Comparison of ENCODE assay signal across 15 cellular contexts in genomic region chr9:79632060-79632459, GRCh38.
"Had no signal": no experiment of that assay in that cellular context is flagged by ENCODE, and none has a peak within 500 bp of the region (broad histone marks: within the 10 kb centered on the region; RNA-seq: fewer than 3 reads in every experiment).

No MANE protein-coding gene starts in this region.

- H3K27ac Mint-ChIP-seq: activated B cell treated with CpG ODN at 0.5 μM for 24 hours, endodermal cell, naive B cell, T-cell had no signal

- FAIRE-seq: urothelium cell line had no signal

- H3K4me3 ChIP-seq: body of pancreas, hepatocyte, sigmoid colon, SJSA1, stomach, thoracic aorta had no signal

- DNase-seq: activated B cell treated with CpG ODN at 0.5 μM for 24 hours; activated CD4-positive, alpha-beta T cell treated with anti-CD3 and anti-CD28 coated beads, Interleukin-2, amount 50 U/mL, for 4 hours; activated gamma-delta T cell; activated T-cell treated with anti-CD3 and anti-CD28 coated beads, Interleukin-2, amount 50 U/mL, for 4 hours; body of pancreas; endodermal cell; naive B cell; sigmoid colon; stimulated activated CD4-positive, alpha-beta T cell treated with anti-CD3 and anti-CD28 coated beads, Interleukin-2, amount 100 ng/mL, for 48 hours; stomach; T-cell had no signal

- H3K36me3 ChIP-seq: sigmoid colon, stomach, thoracic aorta had no signal

- H3K9me3 ChIP-seq: body of pancreas, sigmoid colon, SJSA1, stomach, thoracic aorta had no signal

- H3K4me1 ChIP-seq: body of pancreas, sigmoid colon, SJSA1 had no signal

- H3K27me3 ChIP-seq: body of pancreas, hepatocyte, sigmoid colon, SJSA1, stomach had no signal

- H2AFZ ChIP-seq: hepatocyte had no signal

- ATAC-seq: activated T-cell treated with anti-CD3 and anti-CD28 coated beads, Interleukin-2, amount 50 U/mL, for 4 hours; body of pancreas; T-cell had no signal

- H3K27ac ChIP-seq: body of pancreas, hepatocyte, sigmoid colon, SJSA1, stomach, thoracic aorta had no signal

- H3K9me3 Mint-ChIP-seq: activated B cell treated with CpG ODN at 0.5 μM for 24 hours; activated T-cell treated with anti-CD3 and anti-CD28 coated beads, Interleukin-2, amount 50 U/mL, for 4 hours; endodermal cell; naive B cell; T-cell had no signal

- H3K4me2 ChIP-seq: hepatocyte had no signal

- H3K4me3 Mint-ChIP-seq: activated B cell treated with CpG ODN at 0.5 μM for 24 hours; activated T-cell treated with anti-CD3 and anti-CD28 coated beads, Interleukin-2, amount 50 U/mL, for 4 hours; endodermal cell; naive B cell had no signal

- H3K27me3 Mint-ChIP-seq: activated B cell treated with CpG ODN at 0.5 μM for 24 hours, naive B cell, T-cell had no signal
